In genomic region chr22:22802346-22802970, GRCh38 we compare ENCODE assay signal across 11 cellular contexts.
DNase-seq lines count a peak whose midpoint lies in the region; ATAC-seq and TF ChIP-seq lines count a peak whose summit lies in the region.
"Had no signal": no experiment of that assay in that cellular context is flagged by ENCODE, and none has a peak within 500 bp of the region (broad histone marks: within the 10 kb centered on the region; RNA-seq: fewer than 3 reads in every experiment).

No MANE protein-coding gene starts in this region.

- H3K4me3 Mint-ChIP-seq in endodermal cell, result no peak overlapping the region
- H3K4me3 Mint-ChIP-seq in stimulated activated naive CD8-positive, alpha-beta T cell treated with anti-CD3 and anti-CD28 coated beads, Interleukin-15, amount 100 ng/mL, for 72 hours, result no peak overlapping the region
- H3K4me3 Mint-ChIP-seq: T-helper 1 cell treated with Interleukin-12 subunit alpha and Interleukin-12 subunit beta and Interleukin-4 antibody, amounts not matched to agents 30 μg/mL and 1 μg/mL, for 36 hours had no signal

- ATAC-seq in left ventricle myocardium superior, result no peak
- peak; percentile 39 for ATAC-seq in stimulated activated naive CD8-positive, alpha-beta T cell treated with anti-CD3 and anti-CD28 coated beads, Interleukin-15, amount 100 ng/mL, for 72 hours
- no peak for ATAC-seq in HG03039 (IDR thresholded peaks at IDR 0.05; ENCODE audit: unreplicated experiment)
- no peak for ATAC-seq in HG02840 (IDR thresholded peaks at IDR 0.05; ENCODE audit: low FRiP score, unreplicated experiment)

- no peaks in the 10 kb centered on the region for H3K9me3 Mint-ChIP-seq in endodermal cell
- H3K9me3 Mint-ChIP-seq in stimulated activated naive CD8-positive, alpha-beta T cell treated with anti-CD3 and anti-CD28 coated beads, Interleukin-15, amount 100 ng/mL, for 72 hours, result no peaks in the 10 kb centered on the region
- H3K9me3 Mint-ChIP-seq: T-helper 1 cell treated with Interleukin-12 subunit alpha and Interleukin-12 subunit beta and Interleukin-4 antibody, amounts not matched to agents 30 μg/mL and 1 μg/mL, for 36 hours had no signal

- no peaks in the 10 kb centered on the region for H3K36me3 ChIP-seq in left ventricle myocardium inferior
- H3K36me3 ChIP-seq in endodermal cell (ENCODE audit: control insufficient read depth, insufficient read depth, low read length), result no peaks in the 10 kb centered on the region
- H3K36me3 ChIP-seq: brain microvascular endothelial cell, HAP-1 had no signal

- no peak overlapping the region for H3K9ac ChIP-seq in endodermal cell (ENCODE audit: extremely low read depth, low read length, poor library complexity, severe bottlenecking)

- H3K27ac ChIP-seq in left ventricle myocardium inferior (replicated peaks) (no peak overlapping the region), endodermal cell (ENCODE audit: low read depth, low read length) (no peak overlapping the region)
- H3K27ac ChIP-seq: brain microvascular endothelial cell had no signal

- no peak overlapping the region for H3K27ac Mint-ChIP-seq in endodermal cell
- H3K27ac Mint-ChIP-seq in stimulated activated naive CD8-positive, alpha-beta T cell treated with anti-CD3 and anti-CD28 coated beads, Interleukin-15, amount 100 ng/mL, for 72 hours, result no peak overlapping the region
- H3K27ac Mint-ChIP-seq: T-helper 1 cell treated with Interleukin-12 subunit alpha and Interleukin-12 subunit beta and Interleukin-4 antibody, amounts not matched to agents 30 μg/mL and 1 μg/mL, for 36 hours had no signal

- intact Hi-C loops in left ventricle myocardium inferior (cut with micrococcal nuclease) (no loop called here), left ventricle myocardium superior (cut with micrococcal nuclease) (no loop called here), posterior cingulate gyrus (cut with DNase I) (no loop called here)

- 86 to 94% methylated on average over 4 to 5 of the region's 5 CpGs for WGBS in endodermal cell (ENCODE audit: insufficient coverage in 1 of 2, insufficient read length in 1 of 2), 2 experiments

- no peaks in the 10 kb centered on the region for H3K4me1 ChIP-seq in left ventricle myocardium inferior
- no peaks in the 10 kb centered on the region for H3K4me1 ChIP-seq in endodermal cell (ENCODE audit: control insufficient read depth, insufficient read depth, low read length)
- H3K4me1 ChIP-seq: HAP-1 had no signal

- H3K36me3 Mint-ChIP-seq in endodermal cell (ENCODE audit: low read depth), result no peaks in the 10 kb centered on the region

- no peaks in the 10 kb centered on the region for H3K4me1 Mint-ChIP-seq in endodermal cell
- H3K4me1 Mint-ChIP-seq in stimulated activated naive CD8-positive, alpha-beta T cell treated with anti-CD3 and anti-CD28 coated beads, Interleukin-15, amount 100 ng/mL, for 72 hours, result peaks cover 25% of the 10 kb centered on the region

- H3K27me3 Mint-ChIP-seq in endodermal cell (ENCODE audit: insufficient read depth), result peaks cover 73% of the 10 kb centered on the region
- H3K27me3 Mint-ChIP-seq in stimulated activated naive CD8-positive, alpha-beta T cell treated with anti-CD3 and anti-CD28 coated beads, Interleukin-15, amount 100 ng/mL, for 72 hours, result no peaks in the 10 kb centered on the region

- H3K27me3 ChIP-seq in left ventricle myocardium inferior (ENCODE audit: low read depth) (peaks cover 84% of the 10 kb centered on the region), endodermal cell (ENCODE audit: control insufficient read depth, insufficient read depth, low read length, poor library complexity, severe bottlenecking) (peaks cover 54% of the 10 kb centered on the region)

- H3K9me3 ChIP-seq in left ventricle myocardium inferior (replicated peaks) (no peaks in the 10 kb centered on the region), endodermal cell (ENCODE audit: control insufficient read depth, low read length) (no peaks in the 10 kb centered on the region)
- H3K9me3 ChIP-seq: HAP-1 had no signal

- H3K4me3 ChIP-seq in left ventricle myocardium inferior (no peak overlapping the region), endodermal cell (ENCODE audit: low read length) (no peak overlapping the region)
- H3K4me3 ChIP-seq: HAP-1 had no signal

- TF ChIP-seq CTCF in left ventricle myocardium inferior (IDR thresholded peaks at IDR 0.05; ENCODE audit: borderline replicate concordance) (peak; percentile 14), endodermal cell (conservative IDR thresholded peaks at IDR 0.05) (peak; percentile 69)

- DNase-seq in left ventricle myocardium inferior (no peak), left ventricle myocardium superior (no peak), NOMO-1 treated with DMSO at 0.1 percent for 48 hours (lab: John Stamatoyannopoulos, UW; ENCODE audit: unreplicated experiment) (peak; percentile 65), endodermal cell (no peak), posterior cingulate gyrus (no peak)
- peak; percentile 29 to 38 for DNase-seq in stimulated activated naive CD8-positive, alpha-beta T cell treated with anti-CD3 and anti-CD28 coated beads, Interleukin-15, amount 100 ng/mL, for 72 hours
- DNase-seq: brain microvascular endothelial cell had no signal

Comparison
In these comparisons a context has a peak if more than half of its experiments do, and no peak if none do; other contexts are left out.
1. DNase-seq: peak in NOMO-1 treated with DMSO at 0.1 percent for 48 hours (single experiment) and stimulated activated naive CD8-positive, alpha-beta T cell treated with anti-CD3 and anti-CD28 coated beads, Interleukin-15, amount 100 ng/mL, for 72 hours (2 of 2); none in left ventricle myocardium inferior (single experiment), left ventricle myocardium superior (single experiment), endodermal cell (single experiment) and posterior cingulate gyrus (0 of 10).